In the genomic region with DNA sequence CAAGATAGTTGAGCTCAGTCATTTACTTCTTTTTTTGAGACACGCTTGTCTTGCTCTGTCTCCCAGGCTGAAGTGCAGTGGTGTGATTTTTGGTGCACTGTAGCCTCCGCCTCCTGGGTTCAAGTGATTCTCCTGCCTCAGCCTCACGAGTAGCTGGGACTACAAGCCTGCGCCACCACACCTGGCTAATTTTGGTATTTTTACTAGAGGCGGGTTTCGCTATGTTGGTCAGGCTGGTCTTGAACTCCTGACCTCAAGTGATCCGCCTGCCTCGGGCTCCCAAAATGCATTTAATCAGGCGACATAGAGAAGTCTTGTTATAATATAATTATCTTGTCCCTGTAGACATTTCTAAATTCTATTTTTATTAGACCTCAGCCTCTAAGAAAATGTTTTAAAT, we compare ENCODE assay signal across 17 cellular contexts. TPM values are rescaled to one million over a fixed set of nuclear protein-coding genes. Genes with fewer than 3 reads are reported as not detected.
A peak's percentile ranks its signal among the peaks of the same experiment; 100 is the strongest.
DNase-seq lines count a peak whose midpoint lies in the region; ATAC-seq and TF ChIP-seq lines count a peak whose summit lies in the region.
"Had no signal": no experiment of that assay in that cellular context is flagged by ENCODE, and none has a peak within 500 bp of the region (broad histone marks: within the 10 kb centered on the region; RNA-seq: fewer than 3 reads in every experiment).

No MANE protein-coding gene starts in this region.

- H3K27ac Mint-ChIP-seq in MCF 10A (ENCODE audit: low read depth, unreplicated experiment) (no peak overlapping the region), osteocyte (ENCODE audit: unreplicated experiment) (no peak overlapping the region)
- H3K27ac Mint-ChIP-seq in activated naive CD8-positive, alpha-beta T cell treated with anti-CD3 and anti-CD28 coated beads, Interleukin-2, amount 10 ng/mL, durations not matched to agents 7 days and 5 days: no peak overlapping the region
- H3K27ac Mint-ChIP-seq in stimulated activated effector memory CD8-positive, alpha-beta T cell treated with anti-CD3 and anti-CD28 coated beads, Interleukin-12 subunit alpha, Interleukin-12 subunit beta, amount 100 ng/mL, for 72 hours: no peak overlapping the region
- H3K27ac Mint-ChIP-seq: activated B cell treated with CpG ODN at 0.5 μM for 24 hours had no signal

- no peak for ATAC-seq in activated naive CD8-positive, alpha-beta T cell treated with anti-CD3 and anti-CD28 coated beads, Interleukin-2, amount 10 ng/mL, durations not matched to agents 7 days and 5 days (ENCODE audit: low read depth)
- ATAC-seq in stimulated activated effector memory CD8-positive, alpha-beta T cell treated with anti-CD3 and anti-CD28 coated beads, Interleukin-12 subunit alpha, Interleukin-12 subunit beta, amount 100 ng/mL, for 72 hours: no peak
- no peak for ATAC-seq in HG03039 (IDR thresholded peaks at IDR 0.05; ENCODE audit: unreplicated experiment)

- H3K4me1 ChIP-seq in breast epithelium (peaks cover 0 to 8% of the 10 kb centered on the region in 2 donors), KMS-11 (ENCODE audit: low read depth, poor library complexity, severe bottlenecking) (peaks cover 66% of the 10 kb centered on the region)

- DNase-seq in MCF 10A (ENCODE audit: unreplicated experiment) (no peak), breast epithelium (ENCODE audit: low spot score in 2 of 2) (no peak), NCI-H1694 (lab: John Stamatoyannopoulos, UW) (no peak), osteocyte (ENCODE audit: extremely low spot score, unreplicated experiment) (no peak)
- no peak for DNase-seq in activated naive CD8-positive, alpha-beta T cell treated with anti-CD3 and anti-CD28 coated beads, Interleukin-2, amount 10 ng/mL, durations not matched to agents 7 days and 5 days
- DNase-seq in stimulated activated effector memory CD8-positive, alpha-beta T cell treated with anti-CD3 and anti-CD28 coated beads, Interleukin-12 subunit alpha, Interleukin-12 subunit beta, amount 100 ng/mL, for 72 hours (ENCODE audit: low spot score in 2 of 2): no peak
- DNase-seq: activated B cell treated with CpG ODN at 0.5 μM for 24 hours; aorta; DMS79; H7; mesenchymal stem cell; NCI-H146; NCI-H510A treated with DMSO at 0.1 percent for 48 hours; stimulated activated CD4-positive, alpha-beta T cell treated with anti-CD3 and anti-CD28 coated beads, Interleukin-4, amount 100 ng/mL, for 4 hours had no signal

- H3K27me3 ChIP-seq in breast epithelium (no peaks in the 10 kb centered on the region), KMS-11 (ENCODE audit: insufficient read depth, low read depth) (no peaks in the 10 kb centered on the region)

- CTCF ChIA-PET in MCF 10A (lab: Yijun Ruan, JAX): interaction anchor here (0.7 to 5.3 kb wide), 5 partner anchors 64 to 198 kb away, joined by 3 to 57 read pairs (median 32); a partner anchor contains a TSS

- H3K36me3 ChIP-seq in breast epithelium: no peaks in the 10 kb centered on the region
- no peaks in the 10 kb centered on the region for H3K36me3 ChIP-seq in KMS-11 (ENCODE audit: insufficient read depth)

- H3K27me3 Mint-ChIP-seq in MCF 10A (ENCODE audit: insufficient read depth, unreplicated experiment) (no peaks in the 10 kb centered on the region), osteocyte (ENCODE audit: unreplicated experiment) (no peaks in the 10 kb centered on the region)
- H3K27me3 Mint-ChIP-seq in activated naive CD8-positive, alpha-beta T cell treated with anti-CD3 and anti-CD28 coated beads, Interleukin-2, amount 10 ng/mL, durations not matched to agents 7 days and 5 days: no peaks in the 10 kb centered on the region
- H3K27me3 Mint-ChIP-seq: activated B cell treated with CpG ODN at 0.5 μM for 24 hours had no signal

- H3K4me1 Mint-ChIP-seq in MCF 10A (ENCODE audit: insufficient read depth, unreplicated experiment) (peaks cover 46% of the 10 kb centered on the region), osteocyte (ENCODE audit: unreplicated experiment) (peaks cover 83% of the 10 kb centered on the region)
- peaks cover 56% of the 10 kb centered on the region for H3K4me1 Mint-ChIP-seq in activated naive CD8-positive, alpha-beta T cell treated with anti-CD3 and anti-CD28 coated beads, Interleukin-2, amount 10 ng/mL, durations not matched to agents 7 days and 5 days
- peaks cover 88% of the 10 kb centered on the region for H3K4me1 Mint-ChIP-seq in stimulated activated effector memory CD8-positive, alpha-beta T cell treated with anti-CD3 and anti-CD28 coated beads, Interleukin-12 subunit alpha, Interleukin-12 subunit beta, amount 100 ng/mL, for 72 hours

- no peak overlapping the region for H3K4me3 ChIP-seq in breast epithelium
- no peak overlapping the region for H3K4me3 ChIP-seq in KMS-11 (IDR thresholded peaks at IDR 0.05; ENCODE audit: insufficient read depth, low read depth, low read length)
- H3K4me3 ChIP-seq: coronary artery had no signal

- 0 out of 2 replicates have a peak overlapping the region, but pooled peaks have one; percentile 17 for H3K4me2 ChIP-seq in KMS-11

- TF ChIP-seq POLR2A in breast epithelium (IDR thresholded peaks at IDR 0.05): no peak

- no peak overlapping the region for H2AFZ ChIP-seq in KMS-11 (ENCODE audit: low read depth)

- H4K20me1 ChIP-seq in KMS-11 (ENCODE audit: insufficient read depth): peaks cover 79% of the 10 kb centered on the region

- POLR2A ChIA-PET in MCF 10A (lab: Yijun Ruan, JAX): interaction anchor here (9.0 kb wide), 1 partner anchor 65 kb away, joined by 613 read pairs; a partner anchor contains a TSS
- POLR2A ChIA-PET in activated naive CD8-positive, alpha-beta T cell treated with anti-CD3 and anti-CD28 coated beads, Interleukin-2, amount 10 ng/mL, durations not matched to agents 7 days and 5 days (lab: Charles Lee): interaction anchor here (0.9 to 1.2 kb wide), 2 partner anchors 65 to 79 kb away, joined by 3 to 6 read pairs; a partner anchor contains a TSS

- intact Hi-C loops in MCF 10A (cut with micrococcal nuclease): no loop called here
- intact Hi-C loops in breast epithelium (cut with DNase I; ENCODE audit: low total_unique reads): no loop called here

- H3K9me3 Mint-ChIP-seq in MCF 10A (ENCODE audit: unreplicated experiment) (no peaks in the 10 kb centered on the region), osteocyte (ENCODE audit: unreplicated experiment) (no peaks in the 10 kb centered on the region)
- H3K9me3 Mint-ChIP-seq in activated naive CD8-positive, alpha-beta T cell treated with anti-CD3 and anti-CD28 coated beads, Interleukin-2, amount 10 ng/mL, durations not matched to agents 7 days and 5 days: no peaks in the 10 kb centered on the region
- H3K9me3 Mint-ChIP-seq in stimulated activated effector memory CD8-positive, alpha-beta T cell treated with anti-CD3 and anti-CD28 coated beads, Interleukin-12 subunit alpha, Interleukin-12 subunit beta, amount 100 ng/mL, for 72 hours: no peaks in the 10 kb centered on the region
- H3K9me3 Mint-ChIP-seq: activated B cell treated with CpG ODN at 0.5 μM for 24 hours had no signal

- BruUV-seq in MCF 10A (replicated peaks; lab: Mats Ljungman, UMichigan): no TSS peak

- H3K4me3 Mint-ChIP-seq in MCF 10A (ENCODE audit: unreplicated experiment) (peak overlapping the region; percentile 96), osteocyte (ENCODE audit: unreplicated experiment) (no peak overlapping the region)
- peak overlapping the region; percentile 34 for H3K4me3 Mint-ChIP-seq in activated naive CD8-positive, alpha-beta T cell treated with anti-CD3 and anti-CD28 coated beads, Interleukin-2, amount 10 ng/mL, durations not matched to agents 7 days and 5 days
- H3K4me3 Mint-ChIP-seq in stimulated activated effector memory CD8-positive, alpha-beta T cell treated with anti-CD3 and anti-CD28 coated beads, Interleukin-12 subunit alpha, Interleukin-12 subunit beta, amount 100 ng/mL, for 72 hours: peak overlapping the region; percentile 88

- H3K36me3 Mint-ChIP-seq in MCF 10A (ENCODE audit: insufficient read depth, unreplicated experiment) (peaks cover 13% of the 10 kb centered on the region), osteocyte (ENCODE audit: unreplicated experiment) (no peaks in the 10 kb centered on the region)
- H3K36me3 Mint-ChIP-seq in activated naive CD8-positive, alpha-beta T cell treated with anti-CD3 and anti-CD28 coated beads, Interleukin-2, amount 10 ng/mL, durations not matched to agents 7 days and 5 days: peaks cover 18% of the 10 kb centered on the region
- peaks cover 64% of the 10 kb centered on the region for H3K36me3 Mint-ChIP-seq in stimulated activated effector memory CD8-positive, alpha-beta T cell treated with anti-CD3 and anti-CD28 coated beads, Interleukin-12 subunit alpha, Interleukin-12 subunit beta, amount 100 ng/mL, for 72 hours

- H3K79me2 ChIP-seq in KMS-11 (ENCODE audit: insufficient read depth, low read depth): peaks cover 100% of the 10 kb centered on the region

- H3K27ac ChIP-seq in breast epithelium: no peak overlapping the region
- H3K27ac ChIP-seq in KMS-11: no peak overlapping the region
- H3K27ac ChIP-seq: coronary artery had no signal

- H3K9ac ChIP-seq in KMS-11: no peak overlapping the region

- H3K9me3 ChIP-seq in breast epithelium: no peaks in the 10 kb centered on the region

- TF ChIP-seq CTCF in MCF 10A (IDR thresholded peaks at IDR 0.05; ENCODE audit: unreplicated experiment): no peak
- no peak for TF ChIP-seq CTCF in breast epithelium (IDR thresholded peaks at IDR 0.05)
- no peak for TF ChIP-seq CTCF in KMS-11 (conservative IDR thresholded peaks at IDR 0.05; ENCODE audit: low read depth, low read length)
- no peak for TF ChIP-seq CTCF in osteocyte (IDR thresholded peaks at IDR 0.05)

RNA-seq across cellular contexts. Expression of a gene that starts 6.1 kb away (rescaled TPM):
- 77.8 and 121 TPM in 2 replicates for total RNA-seq in MCF 10A (2022)
- 10 to 100 TPM; 50.2 to 74.8 (median 73.4) TPM for total RNA-seq in breast epithelium
- 10 to 100 TPM; 60.0 to 61.2 TPM for total RNA-seq in activated naive CD8-positive, alpha-beta T cell treated with anti-CD3 and anti-CD28 coated beads, Interleukin-2, amount 10 ng/mL, durations not matched to agents 7 days and 5 days
- total RNA-seq in osteocyte: 34.0 and 38.7 TPM in 2 replicates
